Comparison of ENCODE assay signal across 22 cellular contexts in the genomic region with DNA sequence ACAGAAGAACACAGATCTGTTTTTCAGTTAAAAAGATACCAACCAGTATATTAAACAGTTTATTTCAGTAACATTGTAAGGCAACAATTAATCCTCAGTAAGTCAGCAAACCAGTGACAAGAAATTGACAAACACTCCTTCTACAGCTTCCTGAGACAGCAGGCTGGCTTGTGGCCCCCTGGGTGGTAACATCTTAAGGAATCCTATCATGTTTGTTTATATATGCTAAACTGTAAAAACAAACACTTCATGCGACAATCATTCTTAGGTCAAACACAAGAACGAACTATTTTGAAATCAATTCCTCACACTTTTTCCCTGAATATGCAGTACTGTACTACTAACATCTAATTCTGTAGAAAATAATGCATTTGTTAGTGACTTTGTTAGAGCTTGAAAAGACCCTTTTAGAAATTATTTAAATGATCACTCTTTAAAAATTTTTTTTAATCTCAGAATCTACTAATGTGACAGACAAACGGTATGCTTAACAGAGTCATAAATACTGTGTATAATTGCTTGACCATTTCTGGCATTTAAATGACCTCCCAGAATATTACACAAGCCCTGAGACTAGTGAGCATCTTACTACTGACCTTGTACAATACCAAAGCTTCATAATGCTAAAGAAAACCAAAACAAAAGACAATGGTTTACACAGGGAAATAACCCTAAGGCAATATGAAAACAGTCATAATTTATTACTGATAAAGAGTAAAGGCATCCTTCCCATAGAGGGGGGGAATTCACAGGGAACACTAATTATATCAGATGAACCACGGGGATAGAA. TPM values are rescaled to one million over a fixed set of nuclear protein-coding genes. Genes with fewer than 3 reads are reported as not detected.
DNase-seq lines count a peak whose midpoint lies in the region; ATAC-seq and TF ChIP-seq lines count a peak whose summit lies in the region.
"Had no signal": no experiment of that assay in that cellular context is flagged by ENCODE, and none has a peak within 500 bp of the region (broad histone marks: within the 10 kb centered on the region; RNA-seq: fewer than 3 reads in every experiment).

No MANE protein-coding gene starts in this region.

- no peaks in the 10 kb centered on the region for H3K27me3 Mint-ChIP-seq in natural killer cell (ENCODE audit: low read depth in 2 of 2)
- no peaks in the 10 kb centered on the region for H3K27me3 Mint-ChIP-seq in natural killer cell treated with Interleukin-12 subunit alpha and Interleukin-12 subunit beta and Interleukin-15 and Interleukin-18, amount 100 ng/mL, for 72 hours
- H3K27me3 Mint-ChIP-seq in T-cell = no peaks in the 10 kb centered on the region
- peaks cover 0 to 3% (median 0%) of the 10 kb centered on the region in 3 donors for H3K27me3 Mint-ChIP-seq in immature natural killer cell (ENCODE audit: low read depth in 3 of 3)
- H3K27me3 Mint-ChIP-seq: activated CD8-positive, alpha-beta T cell treated with anti-CD3 and anti-CD28 coated beads for 36 hours; activated naive CD4-positive, alpha-beta T cell treated with anti-CD3 and anti-CD28 coated beads, Interleukin-2, amount 10 ng/mL, durations not matched to agents 7 days and 5 days; effector memory CD8-positive, alpha-beta T cell had no signal

- DNase-seq in natural killer cell (no peak), T-cell (no peak), immature natural killer cell (no peak), NCI-H128 (lab: John Stamatoyannopoulos, UW; ENCODE audit: unreplicated experiment) (no peak), lower leg skin (ENCODE audit: low spot score in 2 of 2) (no peak)
- no peak for DNase-seq in natural killer cell treated with Interleukin-12 subunit alpha and Interleukin-12 subunit beta and Interleukin-15 and Interleukin-18, amount 100 ng/mL, for 72 hours (ENCODE audit: low spot score)
- DNase-seq: activated CD4-positive, CD25-positive, alpha-beta regulatory T cell; activated CD8-positive, alpha-beta T cell treated with anti-CD3 and anti-CD28 coated beads for 36 hours; activated naive CD4-positive, alpha-beta T cell treated with anti-CD3 and anti-CD28 coated beads, Interleukin-2, amount 10 ng/mL, durations not matched to agents 7 days and 5 days; DMS79; effector memory CD8-positive, alpha-beta T cell; head of caudate nucleus; NCI-H1417 treated with DMSO at 0.1 percent for 48 hours; NCI-H2171; NCI-H524 treated with DMSO at 0.1 percent for 48 hours; ovary; stimulated activated CD4-positive, alpha-beta T cell treated with anti-CD3 and anti-CD28 coated beads, Interleukin-1b, Interleukin-23, amount 100 ng/mL, for 48 hours; stimulated activated naive CD4-positive, alpha-beta T cell; T1000 had no signal

- peaks cover 0 to 2% of the 10 kb centered on the region in 2 donors for H3K9me3 Mint-ChIP-seq in natural killer cell
- H3K9me3 Mint-ChIP-seq in natural killer cell treated with Interleukin-12 subunit alpha and Interleukin-12 subunit beta and Interleukin-15 and Interleukin-18, amount 100 ng/mL, for 72 hours = peaks cover 20% of the 10 kb centered on the region
- peaks cover 11 to 16% (median 13%) of the 10 kb centered on the region in 3 donors for H3K9me3 Mint-ChIP-seq in T-cell
- H3K9me3 Mint-ChIP-seq in immature natural killer cell = peaks cover 0 to 13% (median 4%) of the 10 kb centered on the region in 6 donors

- CTCF ChIA-PET in T-cell (lab: Charles Lee) = no interaction called here

- H3K4me3 Mint-ChIP-seq in natural killer cell (no peak overlapping the region), T-cell (no peak overlapping the region), immature natural killer cell (no peak overlapping the region)
- no peak overlapping the region for H3K4me3 Mint-ChIP-seq in natural killer cell treated with Interleukin-12 subunit alpha and Interleukin-12 subunit beta and Interleukin-15 and Interleukin-18, amount 100 ng/mL, for 72 hours
- H3K4me3 Mint-ChIP-seq: activated CD8-positive, alpha-beta T cell treated with anti-CD3 and anti-CD28 coated beads for 36 hours; activated naive CD4-positive, alpha-beta T cell treated with anti-CD3 and anti-CD28 coated beads, Interleukin-2, amount 10 ng/mL, durations not matched to agents 7 days and 5 days; effector memory CD8-positive, alpha-beta T cell had no signal

- H3K27ac Mint-ChIP-seq in natural killer cell = peak overlapping the region; percentile 61 to 79
- no peak overlapping the region for H3K27ac Mint-ChIP-seq in natural killer cell treated with Interleukin-12 subunit alpha and Interleukin-12 subunit beta and Interleukin-15 and Interleukin-18, amount 100 ng/mL, for 72 hours
- peak overlapping the region; percentile 16 to 41 for H3K27ac Mint-ChIP-seq in T-cell
- H3K27ac Mint-ChIP-seq in immature natural killer cell = peak overlapping the region in 4 of 6 donors; percentile 13 to 72 (median 34)
- H3K27ac Mint-ChIP-seq: activated naive CD4-positive, alpha-beta T cell treated with anti-CD3 and anti-CD28 coated beads, Interleukin-2, amount 10 ng/mL, durations not matched to agents 7 days and 5 days had no signal

- H3K4me1 Mint-ChIP-seq in natural killer cell (peaks cover 29 to 54% of the 10 kb centered on the region in 2 donors), T-cell (peaks cover 7 to 10% (median 7%) of the 10 kb centered on the region in 3 donors), immature natural killer cell (peaks cover 27 to 74% of the 10 kb centered on the region in 2 donors)
- peaks cover 11 to 36% of the 10 kb centered on the region in 2 donors for H3K4me1 Mint-ChIP-seq in natural killer cell treated with Interleukin-12 subunit alpha and Interleukin-12 subunit beta and Interleukin-15 and Interleukin-18, amount 100 ng/mL, for 72 hours (ENCODE audit: low read depth in 2 of 2)
- H3K4me1 Mint-ChIP-seq: activated naive CD4-positive, alpha-beta T cell treated with anti-CD3 and anti-CD28 coated beads, Interleukin-2, amount 10 ng/mL, durations not matched to agents 7 days and 5 days had no signal

- intact Hi-C loops in natural killer cell (cut with micrococcal nuclease) (no loop called here), lower leg skin (cut with DNase I; ENCODE audit: low total_unique reads) (no loop called here)

- 72 to 74% methylated on average over 4 of the region's 4 CpGs for WGBS in lower leg skin, 2 donors

- TF ChIP-seq POLR2A in lower leg skin (IDR thresholded peaks at IDR 0.05) = no peak

- H3K36me3 Mint-ChIP-seq in natural killer cell (peaks cover 50% of the 10 kb centered on the region), T-cell (peaks cover 90% of the 10 kb centered on the region), immature natural killer cell (peaks cover 40 to 72% (median 51%) of the 10 kb centered on the region in 3 donors)
- H3K36me3 Mint-ChIP-seq in natural killer cell treated with Interleukin-12 subunit alpha and Interleukin-12 subunit beta and Interleukin-15 and Interleukin-18, amount 100 ng/mL, for 72 hours = peaks cover 38% of the 10 kb centered on the region

- ATAC-seq in natural killer cell (no peak), T-cell (replicated peaks in 1 of 4) (no peak), GM18873 (IDR thresholded peaks at IDR 0.05; ENCODE audit: low FRiP score, unreplicated experiment) (no peak), HG03108 (IDR thresholded peaks at IDR 0.05; ENCODE audit: unreplicated experiment) (no peak)
- no peak for ATAC-seq in natural killer cell treated with Interleukin-12 subunit alpha and Interleukin-12 subunit beta and Interleukin-15 and Interleukin-18, amount 100 ng/mL, for 72 hours
- ATAC-seq: effector memory CD8-positive, alpha-beta T cell had no signal

- no peak for TF ChIP-seq CTCF in natural killer cell (IDR thresholded peaks at IDR 0.05)
- no peak for TF ChIP-seq CTCF in lower leg skin (IDR thresholded peaks at IDR 0.05)

- POLR2A ChIA-PET in T-cell (lab: Charles Lee) = no interaction called here

- no peak overlapping the region for H3K4me3 ChIP-seq in lower leg skin (ENCODE audit: low read depth, poor library complexity, severe bottlenecking)
- H3K4me3 ChIP-seq: lung, ovary had no signal

RNA-seq across cellular contexts. Expression of a gene that starts 48.2 kb away (rescaled TPM):
- 10 to 100 TPM; 24.7 to 52.0 (median 29.3) TPM for total RNA-seq in natural killer cell
- total RNA-seq in natural killer cell treated with Interleukin-12 subunit alpha and Interleukin-12 subunit beta and Interleukin-15 and Interleukin-18, amount 100 ng/mL, for 72 hours = 10 to 100 TPM; 17.7 to 28.0 TPM
- total RNA-seq in T-cell = 10 to 100 TPM; 12.1 to 23.5 (median 17.7) TPM
- polyA plus RNA-seq in immature natural killer cell = 10 to 100 TPM; 19.6 to 54.2 (median 31.0) TPM
- total RNA-seq in lower leg skin = 10 to 100 TPM; 16.4 to 24.6 (median 21.7) TPM

Comparison
In these comparisons a context has a peak if more than half of its experiments do, and no peak if none do; other contexts are left out.
1. H3K27ac Mint-ChIP-seq: peak in natural killer cell (2 of 2), T-cell (2 of 2) and immature natural killer cell (4 of 6); none in natural killer cell treated with Interleukin-12 subunit alpha and Interleukin-12 subunit beta and Interleukin-15 and Interleukin-18, amount 100 ng/mL, for 72 hours (0 of 2).